Comparison of ENCODE assay signal across 8 cellular contexts in the genomic region with DNA sequence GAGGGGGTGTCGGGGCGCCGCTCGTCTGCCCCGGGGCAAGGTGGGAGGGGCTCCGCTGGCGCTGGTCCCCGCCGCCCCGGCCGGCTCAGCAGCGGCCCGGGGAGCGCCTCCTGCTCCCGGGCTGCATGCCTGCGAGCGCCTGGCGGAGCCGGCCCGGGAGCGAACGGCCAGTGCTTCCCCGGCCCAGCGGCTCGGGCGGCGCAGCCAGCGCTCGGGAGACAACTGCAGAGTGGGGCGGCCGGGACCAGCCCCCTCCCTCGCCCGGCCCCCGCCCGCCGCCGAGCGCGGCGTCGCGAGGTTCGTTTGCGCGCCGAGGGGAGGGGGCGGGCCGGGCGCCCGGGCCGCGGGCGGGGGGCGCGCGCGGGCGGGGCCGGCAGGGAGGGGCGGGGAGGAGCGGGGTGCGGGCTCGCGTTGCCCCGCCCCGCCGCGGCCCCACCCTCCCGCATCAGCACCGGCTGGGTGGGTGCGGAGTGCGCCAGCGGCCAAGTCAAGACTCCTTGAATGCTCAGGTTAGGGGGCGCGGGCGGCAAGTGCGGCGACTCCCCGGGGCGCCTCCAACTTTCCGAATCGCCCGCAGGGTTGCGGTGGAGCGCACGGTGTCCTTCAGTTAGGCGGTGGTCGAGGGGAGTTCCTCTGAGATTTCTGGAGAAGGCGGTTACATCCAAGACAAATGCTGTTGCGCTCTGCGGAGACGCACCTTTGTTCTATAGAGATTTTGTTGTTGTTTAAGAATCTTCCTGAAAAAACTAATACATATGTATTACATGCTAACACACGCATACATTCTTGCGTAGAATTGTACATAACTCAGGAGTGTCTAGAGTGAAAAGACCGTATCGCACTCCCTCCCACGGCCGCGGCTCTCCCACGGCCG. TPM values are rescaled to one million over a fixed set of nuclear protein-coding genes. Genes with fewer than 3 reads are reported as not detected.
A peak's percentile ranks its signal among the peaks of the same experiment; 100 is the strongest.
DNase-seq lines count a peak whose midpoint lies in the region; ATAC-seq, FAIRE-seq and TF ChIP-seq lines count a peak whose summit lies in the region.

A gene with protein sequence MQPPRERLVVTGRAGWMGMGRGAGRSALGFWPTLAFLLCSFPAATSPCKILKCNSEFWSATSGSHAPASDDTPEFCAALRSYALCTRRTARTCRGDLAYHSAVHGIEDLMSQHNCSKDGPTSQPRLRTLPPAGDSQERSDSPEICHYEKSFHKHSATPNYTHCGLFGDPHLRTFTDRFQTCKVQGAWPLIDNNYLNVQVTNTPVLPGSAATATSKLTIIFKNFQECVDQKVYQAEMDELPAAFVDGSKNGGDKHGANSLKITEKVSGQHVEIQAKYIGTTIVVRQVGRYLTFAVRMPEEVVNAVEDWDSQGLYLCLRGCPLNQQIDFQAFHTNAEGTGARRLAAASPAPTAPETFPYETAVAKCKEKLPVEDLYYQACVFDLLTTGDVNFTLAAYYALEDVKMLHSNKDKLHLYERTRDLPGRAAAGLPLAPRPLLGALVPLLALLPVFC (minus strand): TSS at position 231 of the 874 bp plus-strand sequence. CDS start 279 bp downstream, outside the sequence.

- no peak within 1 kb of the TSS for H3K27ac Mint-ChIP-seq in activated CD4-positive, alpha-beta T cell treated with anti-CD3 and anti-CD28 coated beads, Interleukin-2, amount 10 ng/mL, durations not matched to agents 7 days and 5 days
- H3K27ac Mint-ChIP-seq in T-helper 17 cell: peak within 1 kb of the TSS; percentile 19

- H3K4me2 ChIP-seq in osteoblast (ENCODE audit: insufficient read depth, low read length): peak within 1 kb of the TSS; percentile 39

- H4K20me1 ChIP-seq in osteoblast (ENCODE audit: insufficient read depth, low read length): no peaks in the 10 kb centered on the region

- no peak for TF ChIP-seq CTCF in osteoblast (IDR thresholded peaks at IDR 0.05; ENCODE audit: extremely low read depth, low read depth, low read length)
- TF ChIP-seq CTCF in GM10266 (IDR thresholded peaks at IDR 0.05; ENCODE audit: control insufficient read depth, insufficient read depth, low read depth, missing control alignments): no peak

- no peak within 1 kb of the TSS for H3K4me3 ChIP-seq in osteoblast (ENCODE audit: insufficient read depth, low read length)

- no peak for FAIRE-seq in frontal cortex (lab: Jason Lieb, UNC)

- peaks cover 62% of the 10 kb centered on the region for H3K27me3 Mint-ChIP-seq in activated CD4-positive, alpha-beta T cell treated with anti-CD3 and anti-CD28 coated beads, Interleukin-2, amount 10 ng/mL, durations not matched to agents 7 days and 5 days
- H3K27me3 Mint-ChIP-seq in T-helper 17 cell: peaks cover 46% of the 10 kb centered on the region

- no peaks in the 10 kb centered on the region for H3K79me2 ChIP-seq in osteoblast (ENCODE audit: insufficient read depth, low read length)

- H3K4me3 Mint-ChIP-seq in activated CD4-positive, alpha-beta T cell treated with anti-CD3 and anti-CD28 coated beads, Interleukin-2, amount 10 ng/mL, durations not matched to agents 7 days and 5 days: peak within 1 kb of the TSS; percentile 71
- H3K4me3 Mint-ChIP-seq in T-helper 17 cell: peak within 1 kb of the TSS; percentile 96

- peaks cover 2% of the 10 kb centered on the region for H3K36me3 Mint-ChIP-seq in activated CD4-positive, alpha-beta T cell treated with anti-CD3 and anti-CD28 coated beads, Interleukin-2, amount 10 ng/mL, durations not matched to agents 7 days and 5 days (ENCODE audit: low read depth)
- peaks cover 6% of the 10 kb centered on the region for H3K36me3 Mint-ChIP-seq in T-helper 17 cell (ENCODE audit: low read depth)

- H3K27ac ChIP-seq in osteoblast (ENCODE audit: low read depth, low read length): no peak within 1 kb of the TSS

- H3K4me1 ChIP-seq in osteoblast (ENCODE audit: insufficient read depth, low read length): no peaks in the 10 kb centered on the region

- no peaks in the 10 kb centered on the region for H3K36me3 ChIP-seq in osteoblast (ENCODE audit: insufficient read depth, low read length)

- H3K9me3 ChIP-seq in T-helper 17 cell (ENCODE audit: control insufficient read depth, low read length, poor library complexity, severe bottlenecking) (no peaks in the 10 kb centered on the region), osteoblast (ENCODE audit: low read depth, low read length) (no peaks in the 10 kb centered on the region)

- peaks cover 42% of the 10 kb centered on the region for H3K27me3 ChIP-seq in osteoblast (ENCODE audit: insufficient read depth, low read length)

- CTCF ChIA-PET in activated CD4-positive, alpha-beta T cell treated with anti-CD3 and anti-CD28 coated beads, Interleukin-2, amount 10 ng/mL, durations not matched to agents 7 days and 5 days (lab: Charles Lee): interaction anchor here (1.4 to 1.6 kb wide), 2 partner anchors 29 to 53 kb away, joined by 3 to 4 read pairs; no protein-coding TSS in a partner anchor

- DNase-seq in activated CD4-positive, alpha-beta T cell treated with anti-CD3 and anti-CD28 coated beads, Interleukin-2, amount 10 ng/mL, durations not matched to agents 7 days and 5 days: no peak
- DNase-seq in activated CD4-positive, alpha-beta T cell treated with anti-CD3 and anti-CD28 coated beads, Interleukin-2, amount 50 U/mL, for 4 hours: no peak
- no peak for DNase-seq in T-helper 17 cell
- peak; percentile 51 to 64 for DNase-seq in frontal cortex (ENCODE audit: low spot score in 2 of 2)
- peak; percentile 86 for DNase-seq in osteoblast (ENCODE audit: insufficient read length, low spot score, missing footprints)
- DNase-seq in NCI-H446 treated with DMSO at 0.1 percent for 48 hours (lab: John Stamatoyannopoulos, UW): no peak
- no peak for DNase-seq in GM10266 (ENCODE audit: extremely low spot score)

- H3K9me3 Mint-ChIP-seq in activated CD4-positive, alpha-beta T cell treated with anti-CD3 and anti-CD28 coated beads, Interleukin-2, amount 10 ng/mL, durations not matched to agents 7 days and 5 days: no peaks in the 10 kb centered on the region

- H3K4me1 Mint-ChIP-seq in activated CD4-positive, alpha-beta T cell treated with anti-CD3 and anti-CD28 coated beads, Interleukin-2, amount 10 ng/mL, durations not matched to agents 7 days and 5 days: peaks cover 10% of the 10 kb centered on the region
- H3K4me1 Mint-ChIP-seq in T-helper 17 cell: peaks cover 11% of the 10 kb centered on the region

- POLR2A ChIA-PET in activated CD4-positive, alpha-beta T cell treated with anti-CD3 and anti-CD28 coated beads, Interleukin-2, amount 10 ng/mL, durations not matched to agents 7 days and 5 days (lab: Charles Lee): no interaction called here

- no peak for ATAC-seq in T-helper 17 cell
- no peak for ATAC-seq in HG03135 (IDR thresholded peaks at IDR 0.05; ENCODE audit: unreplicated experiment)

- no peak within 1 kb of the TSS for H2AFZ ChIP-seq in osteoblast (ENCODE audit: low read length)

RNA-seq across cellular contexts. Expression of the gene that starts here (rescaled TPM):
- total RNA-seq in activated CD4-positive, alpha-beta T cell treated with anti-CD3 and anti-CD28 coated beads, Interleukin-2, amount 10 ng/mL, durations not matched to agents 7 days and 5 days: under 1 TPM; 0.15 to 0.25 TPM
- total RNA-seq in T-helper 17 cell (not detected), frontal cortex (6.1 TPM), osteoblast (2.5 and 3.2 TPM in 2 replicates)

Comparison
In these comparisons a context has a peak if more than half of its experiments do, and no peak if none do; other contexts are left out.
1. DNase-seq: peak in frontal cortex (2 of 2) and osteoblast (single experiment); none in activated CD4-positive, alpha-beta T cell treated with anti-CD3 and anti-CD28 coated beads, Interleukin-2, amount 10 ng/mL, durations not matched to agents 7 days and 5 days (single experiment), activated CD4-positive, alpha-beta T cell treated with anti-CD3 and anti-CD28 coated beads, Interleukin-2, amount 50 U/mL, for 4 hours (0 of 2), T-helper 17 cell (0 of 3), NCI-H446 treated with DMSO at 0.1 percent for 48 hours (single experiment) and GM10266 (single experiment).